In the genomic region with DNA sequence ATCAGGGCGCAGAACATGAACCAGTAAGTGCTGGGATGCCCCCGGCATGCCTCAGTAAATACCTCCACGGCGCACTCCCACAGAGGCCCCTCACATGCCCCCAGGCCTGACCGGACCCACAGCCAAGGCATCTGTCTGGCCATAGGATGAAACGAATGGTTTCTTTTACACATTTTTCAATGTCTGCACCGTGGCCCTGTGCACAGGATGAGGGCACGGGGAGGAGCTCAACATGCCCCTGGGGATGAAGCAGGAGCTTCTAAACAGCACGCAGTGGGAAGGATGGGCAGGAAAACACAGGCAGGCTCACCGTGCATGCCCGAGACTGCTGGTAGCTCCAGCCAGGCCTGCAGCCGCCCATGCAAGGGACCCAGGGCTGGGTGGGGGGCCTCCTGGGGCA, we compare ENCODE assay signal across 16 cellular contexts.
"Had no signal": no experiment of that assay in that cellular context is flagged by ENCODE, and none has a peak within 500 bp of the region (broad histone marks: within the 10 kb centered on the region; RNA-seq: fewer than 3 reads in every experiment).

No MANE protein-coding gene starts in this region.

- H3K9me3 Mint-ChIP-seq: activated CD4-positive, alpha-beta memory T cell treated with anti-CD3 and anti-CD28 coated beads for 36 hours; activated naive CD8-positive, alpha-beta T cell treated with anti-CD3 and anti-CD28 coated beads for 36 hours; activated T-helper 1 cell treated with anti-CD3 and anti-CD28 coated beads, Interleukin-12 subunit alpha, Interleukin-12 subunit beta, Interleukin-2, Interleukin-4 antibody, amounts not matched to agents 30 ng/mL and 10 ng/mL and 1 ng/mL, durations not matched to agents 14 hours and 24 hours and 36 hours; nephron; stimulated activated naive B cell treated with anti-CD40 and anti-IgM and Interleukin-4, amounts not matched to agents 10 μg/mL and 1 μg/mL and 100 μg/mL, for 72 hours; T-cell; WTC11 had no signal

- H3K27me3 ChIP-seq: body of pancreas had no signal

- H3K4me2 ChIP-seq: SK-N-SH had no signal

- H3K4me3 Mint-ChIP-seq: activated CD4-positive, alpha-beta memory T cell treated with anti-CD3 and anti-CD28 coated beads for 36 hours; activated CD4-positive, alpha-beta T cell treated with anti-CD3 and anti-CD28 coated beads for 36 hours; activated naive CD8-positive, alpha-beta T cell treated with anti-CD3 and anti-CD28 coated beads for 36 hours; activated T-helper 1 cell treated with anti-CD3 and anti-CD28 coated beads, Interleukin-12 subunit alpha, Interleukin-12 subunit beta, Interleukin-2, Interleukin-4 antibody, amounts not matched to agents 30 ng/mL and 10 ng/mL and 1 ng/mL, durations not matched to agents 14 hours and 24 hours and 36 hours; nephron; stimulated activated naive B cell treated with anti-CD40 and anti-IgM and Interleukin-4, amounts not matched to agents 10 μg/mL and 1 μg/mL and 100 μg/mL, for 72 hours; T-cell; WTC11 had no signal

- H3K27me3 Mint-ChIP-seq: activated CD4-positive, alpha-beta memory T cell treated with anti-CD3 and anti-CD28 coated beads for 36 hours; activated CD4-positive, alpha-beta T cell treated with anti-CD3 and anti-CD28 coated beads for 36 hours; activated naive CD8-positive, alpha-beta T cell treated with anti-CD3 and anti-CD28 coated beads for 36 hours; stimulated activated naive B cell treated with anti-CD40 and anti-IgM and Interleukin-4, amounts not matched to agents 10 μg/mL and 1 μg/mL and 100 μg/mL, for 72 hours had no signal

- H3K4me3 ChIP-seq: body of pancreas, left ventricle myocardium inferior, psoas muscle, thoracic aorta had no signal

- FAIRE-seq: frontal cortex had no signal

- DNase-seq: activated CD4-positive, alpha-beta memory T cell treated with anti-CD3 and anti-CD28 coated beads for 36 hours; activated CD4-positive, alpha-beta T cell treated with anti-CD3 and anti-CD28 coated beads for 36 hours; activated naive CD8-positive, alpha-beta T cell treated with anti-CD3 and anti-CD28 coated beads for 36 hours; activated T-cell treated with anti-CD3 and anti-CD28 coated beads for 4 hours; amygdala; left ventricle myocardium inferior; psoas muscle; SK-N-SH; stimulated activated naive B cell treated with anti-CD40 and anti-IgM and Interleukin-4, amounts not matched to agents 10 μg/mL and 1 μg/mL and 100 μg/mL, for 72 hours; T-cell had no signal

- H3K27ac Mint-ChIP-seq: activated CD4-positive, alpha-beta memory T cell treated with anti-CD3 and anti-CD28 coated beads for 36 hours; activated CD4-positive, alpha-beta T cell treated with anti-CD3 and anti-CD28 coated beads for 36 hours; activated naive CD8-positive, alpha-beta T cell treated with anti-CD3 and anti-CD28 coated beads for 36 hours; activated T-helper 1 cell treated with anti-CD3 and anti-CD28 coated beads, Interleukin-12 subunit alpha, Interleukin-12 subunit beta, Interleukin-2, Interleukin-4 antibody, amounts not matched to agents 30 ng/mL and 10 ng/mL and 1 ng/mL, durations not matched to agents 14 hours and 24 hours and 36 hours; stimulated activated naive B cell treated with anti-CD40 and anti-IgM and Interleukin-4, amounts not matched to agents 10 μg/mL and 1 μg/mL and 100 μg/mL, for 72 hours; T-cell; WTC11 had no signal

- H3K36me3 Mint-ChIP-seq: activated CD4-positive, alpha-beta memory T cell treated with anti-CD3 and anti-CD28 coated beads for 36 hours; activated naive CD8-positive, alpha-beta T cell treated with anti-CD3 and anti-CD28 coated beads for 36 hours; T-cell had no signal

- ATAC-seq: activated CD4-positive, alpha-beta T cell treated with anti-CD3 and anti-CD28 coated beads for 36 hours; body of pancreas; psoas muscle; stimulated activated naive B cell treated with anti-CD40 and anti-IgM and Interleukin-4, amounts not matched to agents 10 μg/mL and 1 μg/mL and 100 μg/mL, for 72 hours; T-cell; WTC11 had no signal

- H3K9ac ChIP-seq: SK-N-SH had no signal

- H3K27ac ChIP-seq: body of pancreas, left ventricle myocardium inferior, psoas muscle, thoracic aorta had no signal

- H3K4me1 Mint-ChIP-seq: activated CD4-positive, alpha-beta T cell treated with anti-CD3 and anti-CD28 coated beads for 36 hours; activated naive CD8-positive, alpha-beta T cell treated with anti-CD3 and anti-CD28 coated beads for 36 hours; stimulated activated naive B cell treated with anti-CD40 and anti-IgM and Interleukin-4, amounts not matched to agents 10 μg/mL and 1 μg/mL and 100 μg/mL, for 72 hours; T-cell had no signal

- H3K9me3 ChIP-seq: body of pancreas, left ventricle myocardium inferior, psoas muscle, SK-N-SH, thoracic aorta had no signal
